ENCODE assay signal across 23 cellular contexts in the genomic region with DNA sequence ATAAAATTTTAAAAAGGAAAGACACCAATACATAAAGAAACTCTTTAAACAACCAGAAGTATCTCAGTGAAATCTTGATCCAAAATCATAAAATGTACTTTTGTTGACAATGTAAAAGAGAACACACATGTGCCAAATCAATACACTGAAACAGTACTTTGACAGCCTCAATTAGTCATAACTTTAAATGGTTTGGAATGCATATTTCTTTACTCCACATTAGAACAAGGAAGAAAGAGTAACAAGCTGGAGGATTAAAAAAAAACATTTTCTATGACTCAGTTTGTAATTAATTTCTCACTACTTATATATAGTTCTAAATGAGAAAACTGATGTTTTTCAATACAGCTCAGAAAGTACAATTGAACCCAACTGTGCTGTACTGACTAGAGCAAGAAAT.
DNase-seq lines count a peak whose midpoint lies in the region; ATAC-seq, FAIRE-seq and TF ChIP-seq lines count a peak whose summit lies in the region.
"Had no signal": no experiment of that assay in that cellular context is flagged by ENCODE, and none has a peak within 500 bp of the region (broad histone marks: within the 10 kb centered on the region; RNA-seq: fewer than 3 reads in every experiment).

No MANE protein-coding gene starts in this region.

- H3K4me2 ChIP-seq in GM23248 (ENCODE audit: unreplicated experiment) (peak overlapping the region; percentile 17), skeletal muscle satellite cell (ENCODE audit: low read length) (peak overlapping the region; percentile 29)
- H3K4me2 ChIP-seq: hepatocyte had no signal

- H3K9ac ChIP-seq in GM23248 (no peak overlapping the region), skeletal muscle satellite cell (ENCODE audit: low read depth, low read length) (no peak overlapping the region)

- no peaks in the 10 kb centered on the region; the same call in 1 of the 2 replicates for H4K20me1 ChIP-seq in GM23248 (ENCODE audit: insufficient read depth)

- ATAC-seq in RWPE2 (ENCODE audit: low read depth) (peak; percentile 75), gastrocnemius medialis (no peak)
- ATAC-seq: activated naive CD8-positive, alpha-beta T cell treated with anti-CD3 and anti-CD28 coated beads, Interleukin-2, amount 50 U/mL, for 24 hours; CD8-positive, alpha-beta T cell; mucosa of descending colon; WTC11 had no signal

- no peaks in the 10 kb centered on the region for H3K27me3 ChIP-seq in GM23248 (replicated peaks; ENCODE audit: insufficient read depth)
- no peaks in the 10 kb centered on the region for H3K27me3 ChIP-seq in RWPE2 (ENCODE audit: insufficient read depth, poor library complexity, severe bottlenecking)
- no peaks in the 10 kb centered on the region for H3K27me3 ChIP-seq in skeletal muscle satellite cell (ENCODE audit: control insufficient read depth, insufficient read depth, low read length)
- no peaks in the 10 kb centered on the region for H3K27me3 ChIP-seq in gastrocnemius medialis
- H3K27me3 ChIP-seq: brain microvascular endothelial cell, hepatocyte had no signal

- intact Hi-C loops in gastrocnemius medialis (cut with DNase I; ENCODE audit: low total_unique reads), result no loop called here

- H3K36me3 ChIP-seq in GM23248 (ENCODE audit: low read depth) (peaks cover 78% of the 10 kb centered on the region), RWPE2 (ENCODE audit: low read depth) (peaks cover 75% of the 10 kb centered on the region), skeletal muscle satellite cell (ENCODE audit: insufficient read depth, low read length) (peaks cover 41% of the 10 kb centered on the region), gastrocnemius medialis (peaks cover 0 to 29% of the 10 kb centered on the region in 2 donors)

- in situ Hi-C loops in GM23248 (cut with MboI), result no loop called here
- in situ Hi-C loops in gastrocnemius medialis (cut with MboI; ENCODE audit: low sequenced_read_pairs in 4 of 4), result no loop called here

- peak; percentile 35 for DNase-seq in GM23248
- no peak for DNase-seq in RWPE2 (ENCODE audit: low spot score)
- DNase-seq in fibroblast of the aortic adventitia (ENCODE audit: low read depth), result peak; percentile 36
- DNase-seq in gastrocnemius medialis, result no peak
- no peak for DNase-seq in GM12891 (ENCODE audit: insufficient read length, low spot score)
- no peak for DNase-seq in NCI-H2227 (lab: John Stamatoyannopoulos, UW; ENCODE audit: unreplicated experiment)
- DNase-seq: activated CD8-positive, alpha-beta memory T cell treated with anti-CD3 and anti-CD28 coated beads, Interleukin-2, amount 50 U/mL, for 4 hours; activated naive CD8-positive, alpha-beta T cell treated with anti-CD3 and anti-CD28 coated beads, Interleukin-2, amount 50 U/mL, for 24 hours; brain microvascular endothelial cell; CD8-positive, alpha-beta T cell; GDM1; mucosa of descending colon; NCI-H1436; NCI-H524; small intestine; stimulated activated CD4-positive, alpha-beta T cell treated with anti-CD3 and anti-CD28 coated beads, Interleukin-2, amount 100 ng/mL, for 48 hours; stimulated activated naive CD4-positive, alpha-beta T cell treated with Interleukin-2 at 50 U/mL for 16 hours; T1000 had no signal

- peaks cover 42% of the 10 kb centered on the region for H3K4me1 ChIP-seq in GM23248 (ENCODE audit: insufficient read depth)
- peaks cover 18% of the 10 kb centered on the region for H3K4me1 ChIP-seq in RWPE2 (ENCODE audit: insufficient read depth, poor library complexity, severe bottlenecking)
- peaks cover 22% of the 10 kb centered on the region for H3K4me1 ChIP-seq in skeletal muscle satellite cell (ENCODE audit: control insufficient read depth, insufficient read depth, low read length)
- H3K4me1 ChIP-seq in gastrocnemius medialis, result peaks cover 24 to 44% of the 10 kb centered on the region in 2 donors

- H3F3A ChIP-seq in GM23248 (ENCODE audit: insufficient read depth), result peaks cover 65% of the 10 kb centered on the region

- no peaks in the 10 kb centered on the region for H3K9me2 ChIP-seq in GM23248 (ENCODE audit: insufficient read depth)

- TF ChIP-seq CTCF in RWPE2 (IDR thresholded peaks at IDR 0.05; ENCODE audit: poor library complexity, severe bottlenecking), result no peak
- TF ChIP-seq CTCF in fibroblast of the aortic adventitia (IDR thresholded peaks at IDR 0.05; ENCODE audit: insufficient read depth, low read length), result no peak
- TF ChIP-seq CTCF in gastrocnemius medialis (IDR thresholded peaks at IDR 0.05 in 4 of 5, conservative IDR thresholded peaks at IDR 0.05 in 1 of 5), result no peak

- H3K4me3 ChIP-seq in GM23248 (no peak overlapping the region), RWPE2 (ENCODE audit: severe bottlenecking) (no peak overlapping the region), fibroblast of the aortic adventitia (ENCODE audit: low read depth, low read length) (no peak overlapping the region), skeletal muscle satellite cell (ENCODE audit: low read length) (no peak overlapping the region), gastrocnemius medialis (no peak overlapping the region)
- H3K4me3 ChIP-seq: coronary artery, hepatocyte, mucosa of descending colon had no signal

- no peak overlapping the region for H2AFZ ChIP-seq in GM23248
- H2AFZ ChIP-seq: hepatocyte had no signal

- TF ChIP-seq POLR2A in gastrocnemius medialis (IDR thresholded peaks at IDR 0.05) (no peak), GM12891 (IDR thresholded peaks at IDR 0.05; ENCODE audit: low read depth, low read length) (no peak)

- H3K27ac ChIP-seq in GM23248, result 0 out of 2 replicates have a peak overlapping the region, but pooled peaks have one; percentile 3
- peak overlapping the region; percentile 33 for H3K27ac ChIP-seq in RWPE2 (ENCODE audit: poor library complexity, severe bottlenecking)
- no peak overlapping the region for H3K27ac ChIP-seq in gastrocnemius medialis
- H3K27ac ChIP-seq: brain microvascular endothelial cell, coronary artery, hepatocyte, RWPE1 had no signal

- no peaks in the 10 kb centered on the region for H3K9me3 ChIP-seq in GM23248 (ENCODE audit: low read depth)
- H3K9me3 ChIP-seq in RWPE2 (ENCODE audit: severe bottlenecking), result no peaks in the 10 kb centered on the region
- peaks cover 4% of the 10 kb centered on the region for H3K9me3 ChIP-seq in skeletal muscle satellite cell (replicated peaks; ENCODE audit: low read length)
- no peaks in the 10 kb centered on the region for H3K9me3 ChIP-seq in gastrocnemius medialis
- H3K9me3 ChIP-seq: mucosa of descending colon had no signal

- peaks cover 99% of the 10 kb centered on the region for H3K79me2 ChIP-seq in GM23248 (ENCODE audit: insufficient read depth)

- no peak for FAIRE-seq in GM12891 (lab: Jason Lieb, UNC)
- FAIRE-seq: small intestine had no signal

TF ChIP-seq in GM12891, 5 proteins besides CTCF, POLR2A, EP300 and RAD21:
- TF ChIP-seq POLR2AphosphoS5 (IDR thresholded peaks at IDR 0.05; ENCODE audit: low read depth, low read length) (no peak), POU2F2 (IDR thresholded peaks at IDR 0.05; ENCODE audit: low read depth, low read length) (no peak), SPI1 (IDR thresholded peaks at IDR 0.05; ENCODE audit: low read depth, low read length) (no peak), TAF1 (IDR thresholded peaks at IDR 0.05; ENCODE audit: low read depth, low read length) (no peak), PAX5 (IDR thresholded peaks at IDR 0.05; ENCODE audit: insufficient read depth, low read length, severe bottlenecking) (no peak)

Comparison
In these comparisons a context has a peak if more than half of its experiments do, and no peak if none do; other contexts are left out.
1. DNase-seq: peak in GM23248 (single experiment) and fibroblast of the aortic adventitia (single experiment); none in RWPE2 (single experiment), gastrocnemius medialis (0 of 2), GM12891 (single experiment) and NCI-H2227 (single experiment).
2. H3K27ac ChIP-seq: peak in GM23248 (single experiment) and RWPE2 (single experiment); none in gastrocnemius medialis (0 of 4).